13 cellular contexts compared by ENCODE assay signal in the genomic region with DNA sequence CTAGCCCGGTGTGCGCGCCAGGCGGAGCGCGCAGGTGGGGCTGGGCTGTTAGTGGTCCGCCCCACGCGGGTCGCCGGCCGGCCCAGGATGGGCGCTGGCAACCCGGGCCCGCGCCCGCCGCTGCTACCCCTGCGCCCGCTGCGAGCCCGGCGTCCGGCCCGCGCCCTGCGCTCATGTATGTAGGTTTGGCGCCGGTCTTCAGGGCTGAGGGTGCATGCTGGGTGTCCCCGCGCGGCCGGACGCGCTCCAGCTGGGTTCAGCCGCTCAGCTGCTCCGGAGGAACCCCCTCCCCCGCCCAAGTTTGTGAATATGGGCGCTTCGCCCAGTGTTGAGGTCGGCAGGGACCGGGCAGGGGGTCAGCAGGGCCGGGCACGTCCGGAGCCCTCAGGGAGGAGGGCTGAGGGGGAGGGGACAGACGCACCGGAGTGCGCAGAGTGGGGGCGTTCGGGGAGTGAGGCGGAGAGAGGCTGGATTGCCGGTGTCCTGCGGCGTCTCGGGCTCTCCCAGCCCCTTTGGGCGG. TPM values are rescaled to one million over a fixed set of nuclear protein-coding genes. Genes with fewer than 3 reads are reported as not detected.
DNase-seq lines count a peak whose midpoint lies in the region; ATAC-seq, FAIRE-seq and TF ChIP-seq lines count a peak whose summit lies in the region.
"Had no signal": no experiment of that assay in that cellular context is flagged by ENCODE, and none has a peak within 500 bp of the region (broad histone marks: within the 10 kb centered on the region; RNA-seq: fewer than 3 reads in every experiment).

No MANE protein-coding gene starts in this region.

- no peak for FAIRE-seq in astrocyte (lab: Jason Lieb, UNC)

- TF ChIP-seq CTCF in GM12864 (IDR thresholded peaks at IDR 0.05; ENCODE audit: low read depth, low read length, missing control alignments), result no peak
- no peak for TF ChIP-seq CTCF in astrocyte (IDR thresholded peaks at IDR 0.05; ENCODE audit: insufficient read depth, low read depth, low read length)

- no peak for ATAC-seq in activated naive CD8-positive, alpha-beta T cell treated with anti-CD3 and anti-CD28 coated beads, Interleukin-2, amount 50 U/mL, for 24 hours
- no peak for ATAC-seq in GM21717 (IDR thresholded peaks at IDR 0.05; ENCODE audit: unreplicated experiment)

- no peak for DNase-seq in GM12864 (ENCODE audit: low read depth)
- no peak for DNase-seq in astrocyte (ENCODE audit: low read depth)
- DNase-seq in retina, result peak; percentile 79
- no peak for DNase-seq in activated naive CD8-positive, alpha-beta T cell treated with anti-CD3 and anti-CD28 coated beads, Interleukin-2, amount 50 U/mL, for 24 hours
- DNase-seq in CD1c-positive myeloid dendritic cell (ENCODE audit: extremely low spot score), result no peak
- no peak for DNase-seq in SHP77 (lab: John Stamatoyannopoulos, UW)
- DNase-seq: CD4-positive, CD25-positive, alpha-beta regulatory T cell; NCI-H774 had no signal

- H3K9me3 ChIP-seq in astrocyte (ENCODE audit: insufficient read depth, low read depth, low read length), result no peaks in the 10 kb centered on the region

- no peaks in the 10 kb centered on the region for H3K4me1 ChIP-seq in astrocyte (ENCODE audit: insufficient read depth, low read length)

- H3K4me3 ChIP-seq in GM12864 (ENCODE audit: low read depth, low read length) (peak overlapping the region; percentile 30), astrocyte (ENCODE audit: insufficient read depth, low read depth, low read length) (no peak overlapping the region), iPS-11a (ENCODE audit: low read depth, low read length) (peak overlapping the region; percentile 15)

- H3K27me3 ChIP-seq in astrocyte (ENCODE audit: insufficient read depth, low read length), result peaks cover 25% of the 10 kb centered on the region

- no peak overlapping the region for H3K27ac ChIP-seq in astrocyte (ENCODE audit: low read depth, low read length)
- H3K27ac ChIP-seq: VCaP had no signal

- H3K9ac ChIP-seq in astrocyte (ENCODE audit: low read length), result no peak overlapping the region

- no peaks in the 10 kb centered on the region for H4K20me1 ChIP-seq in astrocyte (ENCODE audit: insufficient read depth, low read length)

- H3K4me1 Mint-ChIP-seq in astrocyte (ENCODE audit: low read depth, unreplicated experiment), result peaks cover 9% of the 10 kb centered on the region
- peaks cover 5% of the 10 kb centered on the region for H3K4me1 Mint-ChIP-seq in activated naive CD8-positive, alpha-beta T cell treated with anti-CD3 and anti-CD28 coated beads, Interleukin-2, amount 50 U/mL, for 24 hours

- no peak overlapping the region for H3K27ac Mint-ChIP-seq in astrocyte (ENCODE audit: unreplicated experiment)
- no peak overlapping the region for H3K27ac Mint-ChIP-seq in activated naive CD8-positive, alpha-beta T cell treated with anti-CD3 and anti-CD28 coated beads, Interleukin-2, amount 50 U/mL, for 24 hours
- H3K27ac Mint-ChIP-seq: activated naive CD4-positive, alpha-beta T cell treated with anti-CD3 and anti-CD28 coated beads, Interleukin-2, amount 50 U/mL, for 72 hours; CD4-positive, CD25-positive, alpha-beta regulatory T cell had no signal

- no peak overlapping the region for H2AFZ ChIP-seq in astrocyte (ENCODE audit: low read depth, low read length)

- no peaks in the 10 kb centered on the region for H3K36me3 Mint-ChIP-seq in astrocyte (ENCODE audit: low read depth, unreplicated experiment)
- H3K36me3 Mint-ChIP-seq in activated naive CD8-positive, alpha-beta T cell treated with anti-CD3 and anti-CD28 coated beads, Interleukin-2, amount 50 U/mL, for 24 hours (ENCODE audit: low read depth), result no peaks in the 10 kb centered on the region
- H3K36me3 Mint-ChIP-seq: CD4-positive, CD25-positive, alpha-beta regulatory T cell had no signal

- H3K36me3 ChIP-seq in astrocyte (ENCODE audit: insufficient read depth, low read length), result no peaks in the 10 kb centered on the region

- no peaks in the 10 kb centered on the region for H3K9me3 Mint-ChIP-seq in astrocyte (ENCODE audit: unreplicated experiment)
- H3K9me3 Mint-ChIP-seq in activated naive CD8-positive, alpha-beta T cell treated with anti-CD3 and anti-CD28 coated beads, Interleukin-2, amount 50 U/mL, for 24 hours, result no peaks in the 10 kb centered on the region
- H3K9me3 Mint-ChIP-seq: activated naive CD4-positive, alpha-beta T cell treated with anti-CD3 and anti-CD28 coated beads, Interleukin-2, amount 50 U/mL, for 72 hours; CD4-positive, CD25-positive, alpha-beta regulatory T cell had no signal

- peaks cover 52% of the 10 kb centered on the region for H3K27me3 Mint-ChIP-seq in astrocyte (ENCODE audit: low read depth, unreplicated experiment)
- peaks cover 56% of the 10 kb centered on the region for H3K27me3 Mint-ChIP-seq in activated naive CD8-positive, alpha-beta T cell treated with anti-CD3 and anti-CD28 coated beads, Interleukin-2, amount 50 U/mL, for 24 hours

- peak overlapping the region; percentile 57 for H3K4me3 Mint-ChIP-seq in astrocyte (ENCODE audit: unreplicated experiment)
- no peak overlapping the region for H3K4me3 Mint-ChIP-seq in activated naive CD8-positive, alpha-beta T cell treated with anti-CD3 and anti-CD28 coated beads, Interleukin-2, amount 50 U/mL, for 24 hours

- no peak overlapping the region for H3K4me2 ChIP-seq in astrocyte (ENCODE audit: low read length)

- no peaks in the 10 kb centered on the region for H3K79me2 ChIP-seq in astrocyte (ENCODE audit: insufficient read depth, low read length)

RNA-seq across cellular contexts. Expression of a gene that starts 0.6 kb away (rescaled TPM):
- 0.02 TPM in 1 of 2 replicates, not detected in the other for total RNA-seq in astrocyte
- total RNA-seq: activated naive CD4-positive, alpha-beta T cell treated with anti-CD3 and anti-CD28 coated beads, Interleukin-2, amount 50 U/mL, for 72 hours; CD4-positive, CD25-positive, alpha-beta regulatory T cell; pulmonary artery endothelial cell had no signal
